In genomic region chr7:98232799-98233198, GRCh38 we compare ENCODE assay signal across 31 cellular contexts. TPM values are rescaled to one million over a fixed set of nuclear protein-coding genes. Genes with fewer than 3 reads are reported as not detected.
"Had no signal": no experiment of that assay in that cellular context is flagged by ENCODE, and none has a peak within 500 bp of the region (broad histone marks: within the 10 kb centered on the region; RNA-seq: fewer than 3 reads in every experiment).

No MANE protein-coding gene starts in this region.

- H3K4me1 ChIP-seq: colonic mucosa, esophagus muscularis mucosa, heart right ventricle, left ventricle myocardium inferior, lower lobe of right lung, prostate gland, right atrium auricular region, stomach, thyroid gland had no signal

- H3K9me3 ChIP-seq: colonic mucosa, esophagus muscularis mucosa, heart right ventricle, left ventricle myocardium inferior, lower lobe of right lung, prostate gland, right atrium auricular region, stomach, thyroid gland had no signal

- H3K4me3 Mint-ChIP-seq: dendritic cell treated with granulocyte-macrophage colony-stimulating factor and Interleukin-4, amounts not matched to agents 40 ng/mL and 50 ng/mL, for 4 days; endodermal cell; immature natural killer cell; natural killer cell treated with Interleukin-12 subunit alpha and Interleukin-12 subunit beta and Interleukin-15 and Interleukin-18, amount 100 ng/mL, for 72 hours; neural crest cell; stimulated activated effector memory CD8-positive, alpha-beta T cell treated with anti-CD3 and anti-CD28 coated beads, Interleukin-12 subunit alpha, Interleukin-12 subunit beta, amount 100 ng/mL, for 72 hours had no signal

- H3K9me3 Mint-ChIP-seq: dendritic cell treated with granulocyte-macrophage colony-stimulating factor and Interleukin-4, amounts not matched to agents 40 ng/mL and 50 ng/mL, for 4 days; endodermal cell; immature natural killer cell; natural killer cell treated with Interleukin-12 subunit alpha and Interleukin-12 subunit beta and Interleukin-15 and Interleukin-18, amount 100 ng/mL, for 72 hours; neural crest cell; stimulated activated effector memory CD8-positive, alpha-beta T cell treated with anti-CD3 and anti-CD28 coated beads, Interleukin-12 subunit alpha, Interleukin-12 subunit beta, amount 100 ng/mL, for 72 hours had no signal

- ATAC-seq: heart right ventricle; left colon; natural killer cell treated with Interleukin-12 subunit alpha and Interleukin-12 subunit beta and Interleukin-15 and Interleukin-18, amount 100 ng/mL, for 72 hours; sciatic nerve; stimulated activated effector memory CD8-positive, alpha-beta T cell treated with anti-CD3 and anti-CD28 coated beads, Interleukin-12 subunit alpha, Interleukin-12 subunit beta, amount 100 ng/mL, for 72 hours had no signal

- H3K4me1 Mint-ChIP-seq: endodermal cell; immature natural killer cell; neural crest cell; stimulated activated effector memory CD8-positive, alpha-beta T cell treated with anti-CD3 and anti-CD28 coated beads, Interleukin-12 subunit alpha, Interleukin-12 subunit beta, amount 100 ng/mL, for 72 hours had no signal

- H3K27ac ChIP-seq: colonic mucosa, esophagus muscularis mucosa, heart right ventricle, left ventricle myocardium inferior, lower lobe of right lung, prostate gland, right atrium auricular region, stomach, thyroid gland had no signal

- H3K36me3 ChIP-seq: colonic mucosa, prostate gland had no signal

- H3K27ac Mint-ChIP-seq: dendritic cell treated with granulocyte-macrophage colony-stimulating factor and Interleukin-4, amounts not matched to agents 40 ng/mL and 50 ng/mL, for 4 days; endodermal cell; immature natural killer cell; natural killer cell treated with Interleukin-12 subunit alpha and Interleukin-12 subunit beta and Interleukin-15 and Interleukin-18, amount 100 ng/mL, for 72 hours; stimulated activated effector memory CD8-positive, alpha-beta T cell treated with anti-CD3 and anti-CD28 coated beads, Interleukin-12 subunit alpha, Interleukin-12 subunit beta, amount 100 ng/mL, for 72 hours had no signal

- H3K36me3 Mint-ChIP-seq: natural killer cell treated with Interleukin-12 subunit alpha and Interleukin-12 subunit beta and Interleukin-15 and Interleukin-18, amount 100 ng/mL, for 72 hours had no signal

- H3K27me3 ChIP-seq: colonic mucosa, esophagus muscularis mucosa, heart right ventricle, right atrium auricular region, stomach, thyroid gland had no signal

- DNase-seq: colonic mucosa; effector CD8-positive, alpha-beta T cell; endodermal cell; foreskin melanocyte; glutamatergic neuron; heart right ventricle; hippocampal formation; immature natural killer cell; islet precursor cell; kidney glomerular epithelial cell; left colon; left ventricle myocardium inferior; lower lobe of right lung; stimulated activated CD4-positive, alpha-beta T cell treated with anti-CD3 and anti-CD28 coated beads, Interleukin-2, amount 100 ng/mL, for 24 hours; stimulated activated CD4-positive, alpha-beta T cell treated with anti-CD3 and anti-CD28 coated beads, Interleukin-4, amount 100 ng/mL, for 24 hours; stimulated activated naive CD4-positive, alpha-beta T cell treated with Interleukin-2 at 50 U/mL for 16 hours; stomach; thyroid gland; trophoblast cell had no signal

- H3K27me3 Mint-ChIP-seq: dendritic cell treated with granulocyte-macrophage colony-stimulating factor and Interleukin-4, amounts not matched to agents 40 ng/mL and 50 ng/mL, for 4 days; natural killer cell treated with Interleukin-12 subunit alpha and Interleukin-12 subunit beta and Interleukin-15 and Interleukin-18, amount 100 ng/mL, for 72 hours had no signal

- H3K4me3 ChIP-seq: colonic mucosa, esophagus muscularis mucosa, heart right ventricle, left ventricle myocardium inferior, lower lobe of right lung, prostate gland, right atrium auricular region, stomach, thyroid gland had no signal

RNA-seq across cellular contexts. Expression of gene BHLHA15, which starts 21.6 kb away (rescaled TPM):
- total RNA-seq: esophagus muscularis mucosa, heart right ventricle, left ventricle myocardium inferior, neural crest cell, osteocyte, sciatic nerve, skeletal muscle tissue, subcutaneous adipose tissue, urinary bladder had no signal
- polyA plus RNA-seq: immature natural killer cell, urinary bladder had no signal
